ENCODE assay signal across 17 cellular contexts in genomic region chr19:50875795-50876422, GRCh38. TPM values are rescaled to one million over a fixed set of nuclear protein-coding genes. Genes with fewer than 3 reads are reported as not detected.
A peak's percentile ranks its signal among the peaks of the same experiment; 100 is the strongest.
DNase-seq lines count a peak whose midpoint lies in the region; ATAC-seq, FAIRE-seq and TF ChIP-seq lines count a peak whose summit lies in the region.
"Had no signal": no experiment of that assay in that cellular context is flagged by ENCODE, and none has a peak within 500 bp of the region (broad histone marks: within the 10 kb centered on the region; RNA-seq: fewer than 3 reads in every experiment).

No MANE protein-coding gene starts in this region.

- no peak overlapping the region for H3K27ac Mint-ChIP-seq in memory B cell
- H3K27ac Mint-ChIP-seq: T-helper 17 cell had no signal

- H3K27ac ChIP-seq in C4-2B = peak overlapping the region; percentile 100
- H3K27ac ChIP-seq: Peyer's patch had no signal

- H3K9me3 Mint-ChIP-seq in memory B cell = no peaks in the 10 kb centered on the region

- peaks cover 13% of the 10 kb centered on the region for H3K27me3 Mint-ChIP-seq in memory B cell

- peak; percentile 69 for FAIRE-seq in GM12892 (lab: Jason Lieb, UNC)

- peaks cover 2% of the 10 kb centered on the region for H3K4me1 Mint-ChIP-seq in memory B cell
- H3K4me1 Mint-ChIP-seq: T-helper 17 cell had no signal

- H3K4me3 ChIP-seq in LNCaP clone FGC (ENCODE audit: low read depth, low read length) = peak overlapping the region; percentile 59
- H3K4me3 ChIP-seq: Peyer's patch had no signal

- no peak overlapping the region for H3K4me3 Mint-ChIP-seq in memory B cell
- H3K4me3 Mint-ChIP-seq: T-helper 17 cell had no signal

- no peak for TF ChIP-seq POLR2A in GM12892 (IDR thresholded peaks at IDR 0.05; ENCODE audit: low read depth, low read length)

- DNase-seq in GM12892 (ENCODE audit: insufficient read length) (peak; percentile 34), LNCaP clone FGC (ENCODE audit: low read depth) (no peak), memory B cell (ENCODE audit: low spot score in 2 of 2) (no peak), retina (no peak), COR-L47 (lab: John Stamatoyannopoulos, UW) (no peak)
- DNase-seq: EL, HCEC 1CT, NCI-H1048, NCI-H2107, NCI-H748 treated with DMSO at 0.1 percent for 48 hours, Peyer's patch, SHP77, T-helper 17 cell had no signal

- ATAC-seq in memory B cell (ENCODE audit: low read depth) = peak; percentile 62
- ATAC-seq in GM21786 (IDR thresholded peaks at IDR 0.05; ENCODE audit: unreplicated experiment) = no peak
- ATAC-seq: T-helper 17 cell had no signal

- H3K36me3 Mint-ChIP-seq in memory B cell = no peaks in the 10 kb centered on the region

- TF ChIP-seq CTCF in C4-2B (conservative IDR thresholded peaks at IDR 0.05) (no peak), LNCaP clone FGC (IDR thresholded peaks at IDR 0.05; ENCODE audit: control insufficient read depth, extremely low read depth, insufficient read depth) (no peak)

RNA-seq across cellular contexts. Expression of gene KLK2, which starts 2.7 kb away (rescaled TPM):
- 2.0 TPM for polyA plus RNA-seq in GM12892 (2012; ENCODE audit: missing spikeins)
- polyA plus RNA-seq: AG04450, BJ had no signal

RNA-seq across cellular contexts. Expression of gene KLK3, which starts 21.2 kb away (rescaled TPM):
- 0.21 TPM for polyA plus RNA-seq in GM12892 (2012; ENCODE audit: missing spikeins)
- polyA plus RNA-seq: AG04450, BJ had no signal

RNA-seq across cellular contexts. Expression of gene KLK4, which starts 35.3 kb away (rescaled TPM):
- polyA plus RNA-seq in GM12892 (2012; ENCODE audit: missing spikeins) = 0.55 TPM
- polyA plus RNA-seq: AG04450, BJ had no signal

RNA-seq across cellular contexts. Expression of gene KLK15, which starts 42.5 kb away (rescaled TPM):
- polyA plus RNA-seq in GM12892 (2012; ENCODE audit: missing spikeins) = not detected
- polyA plus RNA-seq: AG04450, BJ had no signal

RNA-seq across cellular contexts. Expression of gene KLK1, which starts 52.3 kb away (rescaled TPM):
- 33.5 TPM for polyA plus RNA-seq in GM12892 (2012; ENCODE audit: missing spikeins)
- polyA plus RNA-seq: AG04450 had no signal
